15 cellular contexts compared by ENCODE assay signal in the genomic region with DNA sequence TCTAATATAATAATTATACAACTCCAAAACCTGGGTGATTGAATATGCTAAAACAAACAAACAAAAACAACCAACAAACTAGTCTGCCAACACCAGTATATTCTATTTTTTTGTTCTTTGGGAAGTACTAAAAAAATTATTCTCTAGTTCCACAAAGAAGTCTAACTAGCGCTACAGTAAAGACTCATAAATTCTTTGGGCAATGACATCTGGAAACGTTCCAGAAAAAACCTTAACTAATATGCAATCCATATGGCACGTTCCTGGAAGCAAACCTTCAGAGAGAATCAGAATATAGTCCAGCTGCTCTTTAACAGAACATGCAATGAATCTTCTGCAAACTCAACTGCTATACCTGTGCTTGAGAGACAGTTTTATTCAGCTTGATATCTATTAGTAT.
"Had no signal": no experiment of that assay in that cellular context is flagged by ENCODE, and none has a peak within 500 bp of the region (broad histone marks: within the 10 kb centered on the region; RNA-seq: fewer than 3 reads in every experiment).

No MANE protein-coding gene starts in this region.

- H3K4me3 ChIP-seq: coronary artery, neural progenitor cell, ovary, thoracic aorta had no signal

- DNase-seq: activated B cell treated with CpG ODN at 0.5 μM for 24 hours; activated CD4-positive, alpha-beta T cell treated with anti-CD3 and anti-CD28 coated beads, Interleukin-2, amount 10 ng/mL, durations not matched to agents 24 days and 14 days; activated naive CD4-positive, alpha-beta T cell treated with Interleukin-2 at 50 U/mL for 16 hours; central memory CD4-positive, alpha-beta T cell; effector memory CD4-positive, alpha-beta T cell; erythroblast; hippocampal formation; kidney glomerular epithelial cell; ovary; stimulated activated CD4-positive, alpha-beta T cell treated with anti-CD3 and anti-CD28 coated beads, Interleukin-4, amount 100 ng/mL, for 1 hour; stimulated activated CD8-positive, alpha-beta memory T cell treated with anti-CD3 and anti-CD28 coated beads, Interleukin-4, amount 100 ng/mL, for 48 hours; stimulated activated naive CD8-positive, alpha-beta T cell treated with anti-CD3 and anti-CD28 coated beads, Interleukin-15, Interleukin-2, amounts not matched to agents 100 U/mL and 50 U/mL, for 24 hours had no signal

- ATAC-seq: stimulated activated naive CD8-positive, alpha-beta T cell treated with anti-CD3 and anti-CD28 coated beads, Interleukin-15, Interleukin-2, amounts not matched to agents 100 U/mL and 50 U/mL, for 24 hours had no signal

- H3K36me3 ChIP-seq: neural progenitor cell, ovary, thoracic aorta had no signal

- H3K4me1 ChIP-seq: neural progenitor cell had no signal

- H3K27ac ChIP-seq: coronary artery, neural progenitor cell, ovary, thoracic aorta had no signal

- H3K27me3 ChIP-seq: neural progenitor cell, ovary had no signal

- H3K9me3 ChIP-seq: ovary, thoracic aorta had no signal
